9 cellular contexts compared by ENCODE assay signal in genomic region chr11:65861533-65862183, GRCh38. TPM values are rescaled to one million over a fixed set of nuclear protein-coding genes. Genes with fewer than 3 reads are reported as not detected.
A peak's percentile ranks its signal among the peaks of the same experiment; 100 is the strongest.
DNase-seq lines count a peak whose midpoint lies in the region; ATAC-seq and TF ChIP-seq lines count a peak whose summit lies in the region.
"Had no signal": no experiment of that assay in that cellular context is flagged by ENCODE, and none has a peak within 500 bp of the region (broad histone marks: within the 10 kb centered on the region; RNA-seq: fewer than 3 reads in every experiment).

No MANE protein-coding gene starts in this region.

- TF ChIP-seq CTCF in fibroblast of mammary gland (conservative IDR thresholded peaks at IDR 0.05; ENCODE audit: control insufficient read depth, insufficient read depth, low read depth, low read length) (no peak), parathyroid adenoma (IDR thresholded peaks at IDR 0.05) (no peak)

- H3K4me3 ChIP-seq in SJSA1 (peak overlapping the region; percentile 93), fibroblast of mammary gland (ENCODE audit: control insufficient read depth, low read depth, low read length) (peak overlapping the region; percentile 90), parathyroid adenoma (ENCODE audit: low read depth, low read length) (peak overlapping the region; percentile 90)

- peaks cover 23% of the 10 kb centered on the region for H3K4me1 ChIP-seq in SJSA1 (replicated peaks)
- H3K4me1 ChIP-seq in parathyroid adenoma: peaks cover 5% of the 10 kb centered on the region

- peak overlapping the region; percentile 97 for H3K4me2 ChIP-seq in parathyroid adenoma (ENCODE audit: low read length)

- H3K9me3 ChIP-seq in SJSA1 (replicated peaks) (peaks cover 3% of the 10 kb centered on the region), parathyroid adenoma (ENCODE audit: control insufficient read depth, low read length) (no peaks in the 10 kb centered on the region)

- H3K36me3 ChIP-seq in SJSA1 (peaks cover 76% of the 10 kb centered on the region), parathyroid adenoma (ENCODE audit: control insufficient read depth, insufficient read depth, low read length) (no peaks in the 10 kb centered on the region)

- DNase-seq in EL (peak; percentile 2), SJSA1 (ENCODE audit: low read depth in 1 of 2, low spot score in 2 of 2) (peak in 1 of 2 experiments; percentile 64), fibroblast of mammary gland (ENCODE audit: low read depth) (no peak), NOMO-1 (lab: John Stamatoyannopoulos, UW; ENCODE audit: unreplicated experiment in 2 of 2) (no peak), NCI-H2196 (lab: John Stamatoyannopoulos, UW; ENCODE audit: unreplicated experiment) (no peak)
- DNase-seq: stimulated activated CD4-positive, alpha-beta T cell treated with anti-CD3 and anti-CD28 coated beads, Interleukin-15, amount 100 ng/mL, for 24 hours had no signal

- H3K27me3 ChIP-seq in SJSA1 (replicated peaks): no peaks in the 10 kb centered on the region
- H3K27me3 ChIP-seq in parathyroid adenoma (ENCODE audit: control insufficient read depth, insufficient read depth, low read length): no peaks in the 10 kb centered on the region

- ATAC-seq in GM21526 (IDR thresholded peaks at IDR 0.05; ENCODE audit: low FRiP score, unreplicated experiment): no peak
- no peak for ATAC-seq in HG03342 (IDR thresholded peaks at IDR 0.05; ENCODE audit: unreplicated experiment)

- H3K9ac ChIP-seq in parathyroid adenoma: no peak overlapping the region

- H3K27ac ChIP-seq in SJSA1 (no peak overlapping the region), parathyroid adenoma (no peak overlapping the region)

- no peak overlapping the region for H2AFZ ChIP-seq in parathyroid adenoma

- peaks cover 4% of the 10 kb centered on the region for H3K79me2 ChIP-seq in parathyroid adenoma

RNA-seq across cellular contexts. Expression of gene MUS81, which starts 1.4 kb away (rescaled TPM):
- total RNA-seq in SJSA1 (2014; rRNA removed; shearing (Covaris generic)): 121 and 130 TPM in 2 replicates

RNA-seq across cellular contexts. Expression of gene CFL1, which starts 3.7 kb away (rescaled TPM):
- 4,273 and 4,722 TPM in 2 replicates for total RNA-seq in SJSA1 (2014; rRNA removed; shearing (Covaris generic))

RNA-seq across cellular contexts. Expression of gene EFEMP2, which starts 10.9 kb away (rescaled TPM):
- 120 and 194 TPM in 2 replicates for total RNA-seq in SJSA1 (2014; rRNA removed; shearing (Covaris generic))

RNA-seq across cellular contexts. Expression of gene CTSW, which starts 18.0 kb away (rescaled TPM):
- total RNA-seq in SJSA1 (2014; rRNA removed; shearing (Covaris generic)): 1.9 TPM in 1 of 2 replicates, not detected in the other

RNA-seq across cellular contexts. Expression of gene FIBP, which starts 26.6 kb away (rescaled TPM):
- total RNA-seq in SJSA1 (2014; rRNA removed; shearing (Covaris generic)): 295 and 309 TPM in 2 replicates
